12 cellular contexts compared by ENCODE assay signal in the genomic region with DNA sequence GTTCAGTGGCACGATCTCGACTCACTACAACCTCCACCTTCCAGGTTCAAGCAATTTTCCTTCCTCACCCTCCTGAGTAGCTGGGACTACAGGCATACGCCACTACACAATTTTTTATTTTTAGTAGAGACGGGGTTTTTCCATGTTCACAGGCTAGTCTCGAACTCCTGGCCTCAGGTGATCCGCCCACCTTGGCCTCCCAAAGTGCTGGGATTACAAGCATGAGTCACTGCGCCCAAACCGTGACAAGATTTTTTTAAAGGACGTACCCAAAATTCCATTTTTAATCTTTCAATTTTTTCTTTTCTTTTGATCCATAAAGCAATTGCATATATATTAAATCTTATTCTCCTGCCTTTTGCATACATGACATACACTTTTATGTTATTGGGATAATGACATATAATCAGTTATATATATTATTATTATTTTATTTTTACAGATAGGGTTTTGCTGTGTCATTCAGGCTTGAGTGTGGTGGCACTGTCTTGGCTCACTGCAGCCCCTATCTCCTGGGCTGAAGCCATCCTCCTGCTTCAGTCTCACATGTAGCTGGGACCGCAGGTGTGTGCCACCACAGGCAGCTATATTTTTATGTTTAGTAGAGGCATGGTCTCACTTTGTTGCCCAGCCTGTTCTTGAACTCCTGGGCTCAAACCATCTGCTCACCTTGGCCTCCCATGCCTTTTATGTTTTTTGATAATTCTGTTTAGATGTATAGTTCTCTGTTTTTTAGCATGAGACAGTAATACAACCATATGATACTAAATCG.
"Had no signal": no experiment of that assay in that cellular context is flagged by ENCODE, and none has a peak within 500 bp of the region (broad histone marks: within the 10 kb centered on the region; RNA-seq: fewer than 3 reads in every experiment).

No MANE protein-coding gene starts in this region.

- DNase-seq: activated CD4-positive, alpha-beta memory T cell treated with anti-CD3 and anti-CD28 coated beads for 36 hours; activated CD8-positive, alpha-beta memory T cell treated with anti-CD3 and anti-CD28 coated beads, Interleukin-2, amount 10 ng/mL, durations not matched to agents 7 days and 5 days; colonic mucosa; foreskin melanocyte; mucosa of descending colon; naive thymus-derived CD4-positive, alpha-beta T cell; stimulated activated CD8-positive, alpha-beta memory T cell treated with anti-CD3 and anti-CD28 coated beads, Interleukin-4, amount 100 ng/mL, for 48 hours; stimulated activated naive CD4-positive, alpha-beta T cell; T-helper 2 cell had no signal

- H3K4me1 ChIP-seq: colonic mucosa had no signal

- ATAC-seq: activated CD8-positive, alpha-beta memory T cell treated with anti-CD3 and anti-CD28 coated beads, Interleukin-2, amount 10 ng/mL, durations not matched to agents 7 days and 5 days; left lobe of liver; mucosa of descending colon; naive thymus-derived CD4-positive, alpha-beta T cell had no signal

- H3K27ac ChIP-seq: colonic mucosa, VCaP had no signal

- H3K4me3 Mint-ChIP-seq: activated CD4-positive, alpha-beta memory T cell treated with anti-CD3 and anti-CD28 coated beads for 36 hours; activated CD8-positive, alpha-beta memory T cell treated with anti-CD3 and anti-CD28 coated beads, Interleukin-2, amount 10 ng/mL, durations not matched to agents 7 days and 5 days; activated naive CD8-positive, alpha-beta T cell; naive thymus-derived CD4-positive, alpha-beta T cell had no signal

- H3K4me3 ChIP-seq: colonic mucosa, mucosa of descending colon had no signal

- H3K27me3 ChIP-seq: colonic mucosa had no signal

- H3K36me3 Mint-ChIP-seq: activated naive CD8-positive, alpha-beta T cell had no signal

- H3K27ac Mint-ChIP-seq: activated CD4-positive, alpha-beta memory T cell treated with anti-CD3 and anti-CD28 coated beads for 36 hours; activated CD8-positive, alpha-beta memory T cell treated with anti-CD3 and anti-CD28 coated beads, Interleukin-2, amount 10 ng/mL, durations not matched to agents 7 days and 5 days; activated naive CD8-positive, alpha-beta T cell had no signal

- H3K27me3 Mint-ChIP-seq: activated CD4-positive, alpha-beta memory T cell treated with anti-CD3 and anti-CD28 coated beads for 36 hours; activated CD8-positive, alpha-beta memory T cell treated with anti-CD3 and anti-CD28 coated beads, Interleukin-2, amount 10 ng/mL, durations not matched to agents 7 days and 5 days; activated naive CD8-positive, alpha-beta T cell; naive thymus-derived CD4-positive, alpha-beta T cell had no signal

- H3K9me3 Mint-ChIP-seq: activated CD4-positive, alpha-beta memory T cell treated with anti-CD3 and anti-CD28 coated beads for 36 hours; naive thymus-derived CD4-positive, alpha-beta T cell had no signal

- H3K9me3 ChIP-seq: colonic mucosa, mucosa of descending colon had no signal

- H3K36me3 ChIP-seq: colonic mucosa had no signal
